In the genomic region with DNA sequence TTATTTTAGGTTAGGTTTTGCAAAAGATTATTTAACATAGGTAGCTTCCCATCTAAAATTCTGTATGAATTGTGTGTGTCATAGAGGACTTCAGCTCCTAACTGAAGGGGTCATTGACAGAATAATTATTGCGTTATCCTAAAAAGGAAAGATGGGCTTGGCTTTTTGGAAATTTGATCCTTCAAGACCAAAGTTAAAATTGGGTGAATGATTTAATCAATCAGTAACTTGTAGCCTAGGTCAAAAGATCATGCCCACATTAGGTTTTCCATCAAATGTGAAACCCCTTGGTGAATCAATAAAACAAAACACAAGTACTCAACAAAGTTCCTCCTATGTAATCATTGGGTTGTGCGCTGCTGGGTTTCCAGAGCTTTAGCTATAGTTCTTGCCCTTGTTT, we compare ENCODE assay signal across 22 cellular contexts.
"Had no signal": no experiment of that assay in that cellular context is flagged by ENCODE, and none has a peak within 500 bp of the region (broad histone marks: within the 10 kb centered on the region; RNA-seq: fewer than 3 reads in every experiment).

No MANE protein-coding gene starts in this region.

- H3K9me3 ChIP-seq: prostate gland, right atrium auricular region, sigmoid colon, stomach, tibial artery, upper lobe of left lung had no signal

- H2AFZ ChIP-seq: neural progenitor cell had no signal

- H3K4me1 ChIP-seq: neural progenitor cell, prostate gland, sigmoid colon, stomach, tibial artery, upper lobe of left lung had no signal

- DNase-seq: dorsolateral prefrontal cortex; effector CD4-positive, alpha-beta T cell; hypothalamus; immature natural killer cell; kidney glomerular epithelial cell; left colon; left ventricle myocardium superior; midbrain; naive thymus-derived CD4-positive, alpha-beta T cell; nucleus accumbens; sigmoid colon; stimulated activated CD4-positive, alpha-beta T cell treated with anti-CD3 and anti-CD28 coated beads, Interleukin-2, amount 100 ng/mL, for 24 hours; stimulated activated CD4-positive, alpha-beta T cell treated with anti-CD3 and anti-CD28 coated beads, Interleukin-4, amount 100 ng/mL, for 24 hours; stimulated activated naive CD4-positive, alpha-beta T cell treated with Interleukin-2 at 50 U/mL for 16 hours; stomach; tibial artery; upper lobe of left lung had no signal

- H3K27ac ChIP-seq: dorsolateral prefrontal cortex, neural progenitor cell, prostate gland, right atrium auricular region, sigmoid colon, stomach, tibial artery, upper lobe of left lung had no signal

- H3K4me3 ChIP-seq: dorsolateral prefrontal cortex, lung, neural progenitor cell, prostate gland, right atrium auricular region, sigmoid colon, stomach, tibial artery, upper lobe of left lung had no signal

- H3K27me3 ChIP-seq: dorsolateral prefrontal cortex, neural progenitor cell, right atrium auricular region, sigmoid colon, stomach, tibial artery, upper lobe of left lung had no signal

- H3K9ac ChIP-seq: neural progenitor cell had no signal

- H3K4me2 ChIP-seq: neural progenitor cell had no signal

- ATAC-seq: left colon; left ventricle myocardium superior; naive thymus-derived CD4-positive, alpha-beta T cell; stimulated activated effector memory CD8-positive, alpha-beta T cell treated with anti-CD3 and anti-CD28 coated beads, Interleukin-12 subunit alpha, Interleukin-12 subunit beta, amount 100 ng/mL, for 72 hours had no signal

- H3K36me3 ChIP-seq: neural progenitor cell, prostate gland, right atrium auricular region, sigmoid colon, stomach, tibial artery, upper lobe of left lung had no signal
